In genomic region chr17:77089118-77089477, GRCh38 we compare ENCODE assay signal across 8 cellular contexts. TPM values are rescaled to one million over a fixed set of nuclear protein-coding genes. Genes with fewer than 3 reads are reported as not detected.
A peak's percentile ranks its signal among the peaks of the same experiment; 100 is the strongest.
DNase-seq lines count a peak whose midpoint lies in the region; ATAC-seq and TF ChIP-seq lines count a peak whose summit lies in the region.

No MANE protein-coding gene starts in this region.

- intact Hi-C loops in body of pancreas (cut with DNase I): loop anchor here (5.0 kb wide), 1 partner anchor 158 kb away; no protein-coding TSS in a partner anchor

- H3K4me1 ChIP-seq in BE2C (peaks cover 10% of the 10 kb centered on the region), Loucy (ENCODE audit: insufficient read depth, low read length, poor library complexity, severe bottlenecking) (peaks cover 58% of the 10 kb centered on the region), body of pancreas (peaks cover 43% of the 10 kb centered on the region), liver (ENCODE audit: control insufficient read depth in 4 of 4, insufficient read depth in 4 of 4, low read length in 3 of 4) (peaks cover 2 to 18% (median 14%) of the 10 kb centered on the region in 4 donors)

- H3K27ac Mint-ChIP-seq in type B pancreatic cell: peak overlapping the region; percentile 89

- no peak for TF ChIP-seq RAD21 in liver (IDR thresholded peaks at IDR 0.05)

- WGBS in body of pancreas, 2 donors: 0 to 10% methylated on average over 6 of the region's 6 CpGs
- WGBS in liver: 3% methylated on average over 6 of the region's 6 CpGs

- H3K79me2 ChIP-seq in Loucy (ENCODE audit: insufficient read depth, low read length): peaks cover 54% of the 10 kb centered on the region

- H3K9ac ChIP-seq in Loucy (ENCODE audit: low read depth, low read length, poor library complexity, severe bottlenecking) (peak overlapping the region; percentile 97), liver (ENCODE audit: low read depth in 1 of 2, low read length in 2 of 2) (peak overlapping the region; percentile 80 to 96)

- TF ChIP-seq CTCF in BE2C (IDR thresholded peaks at IDR 0.05; ENCODE audit: low read depth, low read length) (no peak), Loucy (conservative IDR thresholded peaks at IDR 0.05; ENCODE audit: low read length) (no peak), body of pancreas (IDR thresholded peaks at IDR 0.05) (no peak), liver (IDR thresholded peaks at IDR 0.05; ENCODE audit: low read depth, low read length, missing input control) (no peak), type B pancreatic cell (conservative IDR thresholded peaks at IDR 0.05) (no peak)

- H3K27ac ChIP-seq in body of pancreas (peak overlapping the region; percentile 68 to 90 (median 78)), liver (ENCODE audit: low read depth in 1 of 2, low read length in 2 of 2) (peak overlapping the region; percentile 78 to 92)

- TF ChIP-seq POLR2A in body of pancreas (IDR thresholded peaks at IDR 0.05): no peak

- H3K4me1 Mint-ChIP-seq in type B pancreatic cell (ENCODE audit: unreplicated experiment): peaks cover 28% of the 10 kb centered on the region

- peaks cover 4% of the 10 kb centered on the region for H3F3A ChIP-seq in Loucy (ENCODE audit: low read depth)

- no peaks in the 10 kb centered on the region for H3K27me3 Mint-ChIP-seq in type B pancreatic cell

- no peaks in the 10 kb centered on the region for H3K9me3 Mint-ChIP-seq in type B pancreatic cell

- peak overlapping the region; percentile 87 for H3K4me2 ChIP-seq in Loucy (ENCODE audit: low read depth, low read length, poor library complexity, severe bottlenecking)

- H3K4me3 ChIP-seq in BE2C (ENCODE audit: low read depth, low read length): peak overlapping the region; percentile 86
- peak overlapping the region; percentile 89 for H3K4me3 ChIP-seq in Loucy (ENCODE audit: low read length, poor library complexity, severe bottlenecking)
- H3K4me3 ChIP-seq in body of pancreas: peak overlapping the region; percentile 69 to 84
- H3K4me3 ChIP-seq in liver (ENCODE audit: low read depth in 1 of 3, low read length in 3 of 3): peak overlapping the region; percentile 84 to 98 (median 91)

- peak; percentile 18 for ATAC-seq in body of pancreas
- ATAC-seq in GM21390 (IDR thresholded peaks at IDR 0.05; ENCODE audit: unreplicated experiment): no peak

- H4K20me1 ChIP-seq in Loucy (ENCODE audit: insufficient read depth, low read length, poor library complexity, severe bottlenecking): peaks cover 3% of the 10 kb centered on the region

- H3K9me3 ChIP-seq in BE2C: no peaks in the 10 kb centered on the region
- H3K9me3 ChIP-seq in Loucy (ENCODE audit: insufficient read depth, low read depth, low read length): no peaks in the 10 kb centered on the region
- H3K9me3 ChIP-seq in body of pancreas: no peaks in the 10 kb centered on the region
- H3K9me3 ChIP-seq in liver (ENCODE audit: control insufficient read depth in 4 of 4, low read length in 3 of 4): no peaks in the 10 kb centered on the region

- DNase-seq in BE2C (no peak), body of pancreas (peak in 3 of 4 donors; percentile 18 to 34 (median 23)), type B pancreatic cell (ENCODE audit: extremely low spot score, unreplicated experiment) (no peak), SIG-M5 treated with dmso at 0.1 percent for 504 hours (lab: John Stamatoyannopoulos, UW; ENCODE audit: unreplicated experiment) (no peak), cerebellum (ENCODE audit: low spot score) (no peak)

- no peaks in the 10 kb centered on the region for H3K9me2 ChIP-seq in Loucy (replicated peaks; ENCODE audit: low read depth, low read length)

- H3K27me3 ChIP-seq in BE2C (no peaks in the 10 kb centered on the region), Loucy (ENCODE audit: insufficient read depth, low read length, poor library complexity, severe bottlenecking) (no peaks in the 10 kb centered on the region), body of pancreas (no peaks in the 10 kb centered on the region), liver (ENCODE audit: control insufficient read depth in 4 of 4, insufficient read depth in 4 of 4, low read length in 3 of 4) (peaks cover 0 to 3% (median 0%) of the 10 kb centered on the region in 4 donors)

- H3K36me3 ChIP-seq in BE2C (peaks cover 33% of the 10 kb centered on the region), Loucy (ENCODE audit: insufficient read depth, low read length) (peaks cover 18% of the 10 kb centered on the region), body of pancreas (replicated peaks in 1 of 2; ENCODE audit: insufficient read depth in 1 of 2, low read depth in 2 of 2) (peaks cover 4 to 9% of the 10 kb centered on the region in 2 donors), liver (ENCODE audit: control insufficient read depth in 4 of 4, insufficient read depth in 3 of 4, low read depth in 1 of 4, low read length in 3 of 4) (peaks cover 5 to 33% (median 14%) of the 10 kb centered on the region in 4 donors)

- peak overlapping the region; percentile 85 for H2AFZ ChIP-seq in Loucy (ENCODE audit: low read length)

- peak overlapping the region; percentile 96 for H3K4me3 Mint-ChIP-seq in type B pancreatic cell

- peaks cover 14% of the 10 kb centered on the region for H3K36me3 Mint-ChIP-seq in type B pancreatic cell

TF ChIP-seq in liver, 16 proteins besides CTCF, POLR2A, EP300 and RAD21:
- TF ChIP-seq, protein P1, sequence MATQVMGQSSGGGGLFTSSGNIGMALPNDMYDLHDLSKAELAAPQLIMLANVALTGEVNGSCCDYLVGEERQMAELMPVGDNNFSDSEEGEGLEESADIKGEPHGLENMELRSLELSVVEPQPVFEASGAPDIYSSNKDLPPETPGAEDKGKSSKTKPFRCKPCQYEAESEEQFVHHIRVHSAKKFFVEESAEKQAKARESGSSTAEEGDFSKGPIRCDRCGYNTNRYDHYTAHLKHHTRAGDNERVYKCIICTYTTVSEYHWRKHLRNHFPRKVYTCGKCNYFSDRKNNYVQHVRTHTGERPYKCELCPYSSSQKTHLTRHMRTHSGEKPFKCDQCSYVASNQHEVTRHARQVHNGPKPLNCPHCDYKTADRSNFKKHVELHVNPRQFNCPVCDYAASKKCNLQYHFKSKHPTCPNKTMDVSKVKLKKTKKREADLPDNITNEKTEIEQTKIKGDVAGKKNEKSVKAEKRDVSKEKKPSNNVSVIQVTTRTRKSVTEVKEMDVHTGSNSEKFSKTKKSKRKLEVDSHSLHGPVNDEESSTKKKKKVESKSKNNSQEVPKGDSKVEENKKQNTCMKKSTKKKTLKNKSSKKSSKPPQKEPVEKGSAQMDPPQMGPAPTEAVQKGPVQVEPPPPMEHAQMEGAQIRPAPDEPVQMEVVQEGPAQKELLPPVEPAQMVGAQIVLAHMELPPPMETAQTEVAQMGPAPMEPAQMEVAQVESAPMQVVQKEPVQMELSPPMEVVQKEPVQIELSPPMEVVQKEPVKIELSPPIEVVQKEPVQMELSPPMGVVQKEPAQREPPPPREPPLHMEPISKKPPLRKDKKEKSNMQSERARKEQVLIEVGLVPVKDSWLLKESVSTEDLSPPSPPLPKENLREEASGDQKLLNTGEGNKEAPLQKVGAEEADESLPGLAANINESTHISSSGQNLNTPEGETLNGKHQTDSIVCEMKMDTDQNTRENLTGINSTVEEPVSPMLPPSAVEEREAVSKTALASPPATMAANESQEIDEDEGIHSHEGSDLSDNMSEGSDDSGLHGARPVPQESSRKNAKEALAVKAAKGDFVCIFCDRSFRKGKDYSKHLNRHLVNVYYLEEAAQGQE (IDR thresholded peaks at IDR 0.05): no peak
- no peak for TF ChIP-seq YY1 (IDR thresholded peaks at IDR 0.05)
- TF ChIP-seq, protein P2, sequence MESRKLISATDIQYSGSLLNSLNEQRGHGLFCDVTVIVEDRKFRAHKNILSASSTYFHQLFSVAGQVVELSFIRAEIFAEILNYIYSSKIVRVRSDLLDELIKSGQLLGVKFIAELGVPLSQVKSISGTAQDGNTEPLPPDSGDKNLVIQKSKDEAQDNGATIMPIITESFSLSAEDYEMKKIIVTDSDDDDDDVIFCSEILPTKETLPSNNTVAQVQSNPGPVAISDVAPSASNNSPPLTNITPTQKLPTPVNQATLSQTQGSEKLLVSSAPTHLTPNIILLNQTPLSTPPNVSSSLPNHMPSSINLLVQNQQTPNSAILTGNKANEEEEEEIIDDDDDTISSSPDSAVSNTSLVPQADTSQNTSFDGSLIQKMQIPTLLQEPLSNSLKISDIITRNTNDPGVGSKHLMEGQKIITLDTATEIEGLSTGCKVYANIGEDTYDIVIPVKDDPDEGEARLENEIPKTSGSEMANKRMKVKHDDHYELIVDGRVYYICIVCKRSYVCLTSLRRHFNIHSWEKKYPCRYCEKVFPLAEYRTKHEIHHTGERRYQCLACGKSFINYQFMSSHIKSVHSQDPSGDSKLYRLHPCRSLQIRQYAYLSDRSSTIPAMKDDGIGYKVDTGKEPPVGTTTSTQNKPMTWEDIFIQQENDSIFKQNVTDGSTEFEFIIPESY (IDR thresholded peaks at IDR 0.05): no peak
- TF ChIP-seq HNF4A (conservative IDR thresholded peaks at IDR 0.05): no peak

RNA-seq across cellular contexts. Expression of gene SEC14L1, which starts 51.7 kb away (rescaled TPM):
- 36.1 TPM for polyA plus RNA-seq in BE2C (2012; ENCODE audit: insufficient read depth, insufficient read length, low read depth)
- total RNA-seq in body of pancreas (10 to 100 TPM; 22.1 to 36.8 TPM), liver (10 to 100 TPM; 34.6 to 52.0 TPM), type B pancreatic cell (ENCODE audit: low replicate concordance) (42.3 and 74.9 TPM in 2 replicates), cerebellum (73.1 TPM)
- 10 to 100 TPM; 17.0 to 19.0 TPM for polyA plus RNA-seq in liver

Comparison
In these comparisons a context has a peak if more than half of its experiments do, and no peak if none do; other contexts are left out.
1. DNase-seq: peak in body of pancreas (3 of 4); none in BE2C (single experiment), type B pancreatic cell (single experiment), SIG-M5 treated with dmso at 0.1 percent for 504 hours (single experiment) and cerebellum (single experiment).
2. Peak in every context shown above with its lines, with median percentiles within 50 percentile points of each other: H3K4me3 ChIP-seq.